Comparison of ENCODE assay signal across 1 cellular context in genomic region chr14:92482621-92483319, GRCh38.
TF ChIP-seq lines count a peak whose summit lies in the region.

No MANE protein-coding gene starts in this region.

TF ChIP-seq in IMR-90, 13 proteins besides CTCF, POLR2A, EP300 and RAD21:
- TF ChIP-seq SMC3 (IDR thresholded peaks at IDR 0.05; ENCODE audit: low read depth, low read length) = no peak
- TF ChIP-seq MAZ (IDR thresholded peaks at IDR 0.05; ENCODE audit: borderline replicate concordance, low read depth, low read length) = no peak
- TF ChIP-seq BHLHE40 (IDR thresholded peaks at IDR 0.05; ENCODE audit: low read depth, low read length) = no peak
- no peak for TF ChIP-seq RCOR1 (IDR thresholded peaks at IDR 0.05; ENCODE audit: insufficient replicate concordance, low read length)
- TF ChIP-seq MAFK (IDR thresholded peaks at IDR 0.05; ENCODE audit: low read depth, low read length) = no peak
- no peak for TF ChIP-seq MXI1 (IDR thresholded peaks at IDR 0.05; ENCODE audit: borderline replicate concordance, low read depth, low read length)
- no peak for TF ChIP-seq CEBPB (IDR thresholded peaks at IDR 0.05; ENCODE audit: low read depth, low read length)
